In genomic region chr16:20763461-20764232, GRCh38 we compare ENCODE assay signal across 8 cellular contexts. TPM values are rescaled to one million over a fixed set of nuclear protein-coding genes. Genes with fewer than 3 reads are reported as not detected.
DNase-seq lines count a peak whose midpoint lies in the region; ATAC-seq and TF ChIP-seq lines count a peak whose summit lies in the region.

A gene with protein sequence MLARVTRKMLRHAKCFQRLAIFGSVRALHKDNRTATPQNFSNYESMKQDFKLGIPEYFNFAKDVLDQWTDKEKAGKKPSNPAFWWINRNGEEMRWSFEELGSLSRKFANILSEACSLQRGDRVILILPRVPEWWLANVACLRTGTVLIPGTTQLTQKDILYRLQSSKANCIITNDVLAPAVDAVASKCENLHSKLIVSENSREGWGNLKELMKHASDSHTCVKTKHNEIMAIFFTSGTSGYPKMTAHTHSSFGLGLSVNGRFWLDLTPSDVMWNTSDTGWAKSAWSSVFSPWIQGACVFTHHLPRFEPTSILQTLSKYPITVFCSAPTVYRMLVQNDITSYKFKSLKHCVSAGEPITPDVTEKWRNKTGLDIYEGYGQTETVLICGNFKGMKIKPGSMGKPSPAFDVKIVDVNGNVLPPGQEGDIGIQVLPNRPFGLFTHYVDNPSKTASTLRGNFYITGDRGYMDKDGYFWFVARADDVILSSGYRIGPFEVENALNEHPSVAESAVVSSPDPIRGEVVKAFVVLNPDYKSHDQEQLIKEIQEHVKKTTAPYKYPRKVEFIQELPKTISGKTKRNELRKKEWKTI (plus strand): TSS chr16:20764014. CDS start chr16:20770035, 6,021 bp downstream.

- no peak for TF ChIP-seq CTCF in prostate gland (IDR thresholded peaks at IDR 0.05)

- no peaks in the 10 kb centered on the region for H3K36me3 ChIP-seq in prostate gland

- peak within 1 kb of the TSS; percentile 24 to 32 for H3K4me3 ChIP-seq in prostate gland

- CTCF ChIA-PET in activated naive CD4-positive, alpha-beta T cell treated with anti-CD3 and anti-CD28 coated beads for 36 hours (lab: Charles Lee), result no interaction called here

- H3K4me1 ChIP-seq in prostate gland (replicated peaks), result no peaks in the 10 kb centered on the region

- WGBS in prostate gland, result 8% methylated on average over 10 of the region's 10 CpGs

- DNase-seq in AG08396 (ENCODE audit: low spot score) (peak; percentile 83), RKO (ENCODE audit: low spot score) (peak; percentile 63), Right ventricle myocardium inferior (ENCODE audit: missing footprints) (no peak), prostate gland (ENCODE audit: low spot score) (peak; percentile 87), OCI-M2 (lab: John Stamatoyannopoulos, UW; ENCODE audit: unreplicated experiment) (no peak)
- peak; percentile 83 for DNase-seq in activated naive CD4-positive, alpha-beta T cell treated with anti-CD3 and anti-CD28 coated beads for 36 hours

- peaks cover 25% of the 10 kb centered on the region for H3K4me1 Mint-ChIP-seq in activated naive CD4-positive, alpha-beta T cell treated with anti-CD3 and anti-CD28 coated beads for 36 hours (ENCODE audit: low read depth)

- intact Hi-C loops in activated naive CD4-positive, alpha-beta T cell treated with anti-CD3 and anti-CD28 coated beads for 36 hours (cut with micrococcal nuclease), result loop anchor here (1.0 kb wide), 3 partner anchors 22 to 137 kb away; partner anchors contain the start of genes DCUN1D3, ERI2, LYRM1 and REXO5
- intact Hi-C loops in Right ventricle myocardium inferior (cut with DNase I), result no loop called here
- intact Hi-C loops in prostate gland (cut with DNase I), result no loop called here

- H3K36me3 Mint-ChIP-seq in activated naive CD4-positive, alpha-beta T cell treated with anti-CD3 and anti-CD28 coated beads for 36 hours (ENCODE audit: low read depth), result peaks cover 8% of the 10 kb centered on the region

- H3K9me3 Mint-ChIP-seq in activated naive CD4-positive, alpha-beta T cell treated with anti-CD3 and anti-CD28 coated beads for 36 hours, result peaks cover 6% of the 10 kb centered on the region

- no peaks in the 10 kb centered on the region for H3K27me3 ChIP-seq in prostate gland (replicated peaks; ENCODE audit: insufficient read depth)

- peak within 1 kb of the TSS; percentile 87 for H3K4me3 Mint-ChIP-seq in activated naive CD4-positive, alpha-beta T cell treated with anti-CD3 and anti-CD28 coated beads for 36 hours

- H3K27ac ChIP-seq in prostate gland, result peak within 1 kb of the TSS; percentile 79 to 80

- H3K9me3 ChIP-seq in prostate gland, result no peaks in the 10 kb centered on the region

- H3K27me3 Mint-ChIP-seq in activated naive CD4-positive, alpha-beta T cell treated with anti-CD3 and anti-CD28 coated beads for 36 hours (ENCODE audit: low read depth), result no peaks in the 10 kb centered on the region

- peak within 1 kb of the TSS; percentile 94 for H3K27ac Mint-ChIP-seq in activated naive CD4-positive, alpha-beta T cell treated with anti-CD3 and anti-CD28 coated beads for 36 hours

- peak; percentile 95 for ATAC-seq in GM19025 (IDR thresholded peaks at IDR 0.05; ENCODE audit: low read depth, unreplicated experiment)
- peak; percentile 97 for ATAC-seq in HG03139 (IDR thresholded peaks at IDR 0.05; ENCODE audit: unreplicated experiment)
- ATAC-seq in Right ventricle myocardium inferior, result peak; percentile 92

- no peak for TF ChIP-seq POLR2A in prostate gland (IDR thresholded peaks at IDR 0.05)

RNA-seq across cellular contexts. Expression of the gene that starts here (rescaled TPM):
- total RNA-seq in activated naive CD4-positive, alpha-beta T cell treated with anti-CD3 and anti-CD28 coated beads for 36 hours, result 10 to 100 TPM; 29.6 to 35.0 TPM
- 9.4 TPM for total RNA-seq in Right ventricle myocardium inferior
- total RNA-seq in prostate gland, result 10 to 100 TPM; 65.9 to 99.6 TPM

Comparison
In these comparisons a context has a peak if more than half of its experiments do, and no peak if none do; other contexts are left out.
1. DNase-seq: peak in AG08396 (single experiment), RKO (single experiment), activated naive CD4-positive, alpha-beta T cell treated with anti-CD3 and anti-CD28 coated beads for 36 hours (single experiment) and prostate gland (single experiment); none in Right ventricle myocardium inferior (single experiment) and OCI-M2 (single experiment).
2. Peak in every context shown above with its lines, with median percentiles within 50 percentile points of each other: ATAC-seq.